12 cellular contexts compared by ENCODE assay signal in the genomic region with DNA sequence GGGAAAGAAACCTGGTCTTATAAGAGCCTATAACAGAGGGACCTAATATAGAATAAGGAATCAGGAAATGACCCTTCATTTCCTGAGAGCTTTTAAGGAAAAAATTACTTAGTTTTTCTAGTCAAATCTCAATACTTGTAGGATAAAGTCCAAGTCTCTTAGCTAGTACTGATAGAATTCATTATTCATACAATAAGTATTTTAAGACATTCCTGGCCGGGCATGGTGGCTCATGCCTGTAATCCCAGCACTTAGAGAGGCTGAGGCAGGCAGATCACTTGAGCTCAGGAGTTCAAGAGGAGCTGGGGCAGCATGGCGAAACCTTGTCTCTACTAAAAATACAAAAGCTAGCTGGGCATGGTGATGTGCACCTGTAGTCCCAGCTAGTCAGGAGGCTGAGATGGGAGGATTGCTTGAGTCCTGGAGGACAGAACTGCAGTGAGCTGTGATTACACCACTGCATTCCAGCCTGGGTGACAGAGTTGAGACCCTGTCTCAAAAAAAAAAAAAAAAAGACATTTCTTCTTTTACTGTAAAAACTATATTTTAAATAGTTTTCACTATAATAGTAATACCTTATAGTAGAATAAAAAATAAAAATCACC. TPM values are rescaled to one million over a fixed set of nuclear protein-coding genes. Genes with fewer than 3 reads are reported as not detected.
DNase-seq lines count a peak whose midpoint lies in the region; ATAC-seq and TF ChIP-seq lines count a peak whose summit lies in the region.
"Had no signal": no experiment of that assay in that cellular context is flagged by ENCODE, and none has a peak within 500 bp of the region (broad histone marks: within the 10 kb centered on the region; RNA-seq: fewer than 3 reads in every experiment).

No MANE protein-coding gene starts in this region.

- no peaks in the 10 kb centered on the region for H3K9me3 Mint-ChIP-seq in MCF 10A (ENCODE audit: unreplicated experiment)

- no peaks in the 10 kb centered on the region for H3K27me3 Mint-ChIP-seq in MCF 10A (ENCODE audit: insufficient read depth, unreplicated experiment)

- peak; percentile 22 for DNase-seq in MCF 10A (ENCODE audit: unreplicated experiment)
- no peak for DNase-seq in breast epithelium (ENCODE audit: low spot score in 2 of 2)
- DNase-seq in fibroblast of pulmonary artery (ENCODE audit: low read depth): peak; percentile 68
- no peak for DNase-seq in thoracic aorta (ENCODE audit: low spot score)
- no peak for DNase-seq in stimulated activated CD4-positive, alpha-beta T cell treated with anti-CD3 and anti-CD28 coated beads, Interleukin-2, amount 100 ng/mL, for 48 hours
- DNase-seq in NCI-H2107 (lab: John Stamatoyannopoulos, UW): no peak
- DNase-seq: right cardiac atrium had no signal

- H3K4me1 ChIP-seq in breast epithelium: no peaks in the 10 kb centered on the region
- H3K4me1 ChIP-seq in thoracic aorta (ENCODE audit: control insufficient read depth in 1 of 2, low read depth in 2 of 2): peaks cover 21 to 51% of the 10 kb centered on the region in 2 donors

- H3K36me3 ChIP-seq in breast epithelium (no peaks in the 10 kb centered on the region), thoracic aorta (no peaks in the 10 kb centered on the region)

- H3K27me3 ChIP-seq in breast epithelium (no peaks in the 10 kb centered on the region), thoracic aorta (replicated peaks; ENCODE audit: insufficient read depth) (no peaks in the 10 kb centered on the region)

- H3K36me3 Mint-ChIP-seq in MCF 10A (ENCODE audit: insufficient read depth, unreplicated experiment): peaks cover 19% of the 10 kb centered on the region

- TF ChIP-seq POLR2A in breast epithelium (IDR thresholded peaks at IDR 0.05): no peak

- H3K27ac ChIP-seq in breast epithelium: no peak overlapping the region
- H3K27ac ChIP-seq in thoracic aorta: peak overlapping the region; percentile 51 to 93

- ATAC-seq in thoracic aorta (ENCODE audit: insufficient number of reproducible peaks, low FRiP score, low read depth): peak; percentile 56
- no peak for ATAC-seq in activated CD4-positive, CD25-positive, alpha-beta regulatory T cell treated with anti-CD3 and anti-CD28 coated beads, Interleukin-2, amount 50 U/mL, for 24 hours
- ATAC-seq: Panc1, right cardiac atrium had no signal

- H3K27ac Mint-ChIP-seq in MCF 10A (ENCODE audit: low read depth, unreplicated experiment): peak overlapping the region; percentile 57

- peak overlapping the region; percentile 95 for H3K4me3 Mint-ChIP-seq in MCF 10A (ENCODE audit: unreplicated experiment)
- H3K4me3 Mint-ChIP-seq: CD14-positive monocyte had no signal

- intact Hi-C loops in MCF 10A (cut with micrococcal nuclease): loop anchor here (10.0 kb wide), 2 partner anchors 70 to 110 kb away; no protein-coding TSS in a partner anchor
- intact Hi-C loops in breast epithelium (cut with DNase I; ENCODE audit: low total_unique reads): no loop called here

- H3K4me3 ChIP-seq in breast epithelium (no peak overlapping the region), WI38 (ENCODE audit: low read depth, low read length) (peak overlapping the region; percentile 12; the same call in 1 of the 2 replicates), fibroblast of pulmonary artery (replicated peaks; ENCODE audit: low read depth, low read length) (no peak overlapping the region), thoracic aorta (peak overlapping the region; percentile 22)

- TF ChIP-seq CTCF in MCF 10A (IDR thresholded peaks at IDR 0.05; ENCODE audit: unreplicated experiment): no peak
- no peak for TF ChIP-seq CTCF in breast epithelium (IDR thresholded peaks at IDR 0.05)
- no peak for TF ChIP-seq CTCF in WI38 (IDR thresholded peaks at IDR 0.05; ENCODE audit: low read depth, low read length)
- no peak for TF ChIP-seq CTCF in fibroblast of pulmonary artery (IDR thresholded peaks at IDR 0.05; ENCODE audit: low read length, missing control alignments)
- no peak for TF ChIP-seq CTCF in thoracic aorta (IDR thresholded peaks at IDR 0.05)

- H3K4me1 Mint-ChIP-seq in MCF 10A (ENCODE audit: insufficient read depth, unreplicated experiment): peaks cover 26% of the 10 kb centered on the region

- no TSS peak for BruUV-seq in MCF 10A (replicated peaks; lab: Mats Ljungman, UMichigan)

- POLR2A ChIA-PET in MCF 10A (lab: Yijun Ruan, JAX): interaction anchor here (0.9 to 2.3 kb wide), 4 partner anchors 9 to 687 kb away, joined by 3 to 8 read pairs (median 6); no protein-coding TSS in a partner anchor

- H3K9me3 ChIP-seq in breast epithelium (no peaks in the 10 kb centered on the region), thoracic aorta (no peaks in the 10 kb centered on the region)

- CTCF ChIA-PET in MCF 10A (lab: Yijun Ruan, JAX): interaction anchor here (0.5 to 1.2 kb wide), 4 partner anchors 17 to 547 kb away, joined by 3 to 6 read pairs (median 3); no protein-coding TSS in a partner anchor

RNA-seq across cellular contexts. Expression of gene RAB3GAP1, which starts 3.2 kb away (rescaled TPM):
- 63.4 and 70.1 TPM in 2 replicates for total RNA-seq in MCF 10A (2022)
- total RNA-seq in breast epithelium: 10 to 100 TPM; 53.9 to 70.5 (median 54.1) TPM
- 10 to 100 TPM; 56.0 to 69.4 TPM for total RNA-seq in thoracic aorta

RNA-seq across cellular contexts. Expression of gene MAP3K19, which starts 8.0 kb away (rescaled TPM):
- total RNA-seq in MCF 10A (2022) (not detected in 2 replicates), breast epithelium (not detected), thoracic aorta (not detected)
- total RNA-seq: kidney epithelial cell, right cardiac atrium had no signal

Comparison
In these comparisons a context has a peak if more than half of its experiments do, and no peak if none do; other contexts are left out.
1. DNase-seq: peak in MCF 10A (single experiment) and fibroblast of pulmonary artery (single experiment); none in breast epithelium (0 of 2), thoracic aorta (single experiment), stimulated activated CD4-positive, alpha-beta T cell treated with anti-CD3 and anti-CD28 coated beads, Interleukin-2, amount 100 ng/mL, for 48 hours (0 of 2) and NCI-H2107 (single experiment).
2. H3K27ac ChIP-seq: peak in thoracic aorta (2 of 2); none in breast epithelium (0 of 2).
3. H3K4me3 ChIP-seq: peak in WI38 (single experiment) and thoracic aorta (single experiment); none in breast epithelium (0 of 3) and fibroblast of pulmonary artery (single experiment).